Comparison of ENCODE assay signal across 2 cellular contexts in genomic region chr20:49167811-49168507, GRCh38.
TF ChIP-seq lines count a peak whose summit lies in the region.

No MANE protein-coding gene starts in this region.

TF ChIP-seq in GM12878, 131 proteins besides CTCF, POLR2A, EP300 and RAD21:
- TF ChIP-seq FOXM1 (IDR thresholded peaks at IDR 0.05; ENCODE audit: low read depth, low read length) (no peak), PKNOX1 (IDR thresholded peaks at IDR 0.05) (no peak), HDAC2 (IDR thresholded peaks at IDR 0.05) (no peak), ZSCAN29 (IDR thresholded peaks at IDR 0.05) (no peak), KDM1A (IDR thresholded peaks at IDR 0.05; ENCODE audit: borderline replicate concordance) (no peak), CHD2 (IDR thresholded peaks at IDR 0.05; ENCODE audit: borderline replicate concordance, low read depth, low read length) (no peak), RFX5 (IDR thresholded peaks at IDR 0.05; ENCODE audit: low read depth, low read length) (no peak), RELB (IDR thresholded peaks at IDR 0.05; ENCODE audit: low read depth) (no peak), RAD51 (IDR thresholded peaks at IDR 0.05) (no peak), ZNF384 (IDR thresholded peaks at IDR 0.05; ENCODE audit: borderline replicate concordance, low read depth, low read length) (no peak), TBL1XR1 (IDR thresholded peaks at IDR 0.05; ENCODE audit: low read depth, low read length) (no peak), NR2F1 (conservative IDR thresholded peaks at IDR 0.05) (no peak), EZH2 (IDR thresholded peaks at IDR 0.05; ENCODE audit: borderline replicate concordance, control insufficient read depth, low read depth, low read length) (no peak)

TF ChIP-seq in liver, 16 proteins besides CTCF, POLR2A, EP300 and RAD21:
- TF ChIP-seq GABPA (IDR thresholded peaks at IDR 0.05 in 1 of 2, conservative IDR thresholded peaks at IDR 0.05 in 1 of 2) (no peak), RXRA (IDR thresholded peaks at IDR 0.05) (peak; percentile 15 to 18)
